Comparison of ENCODE assay signal across 8 cellular contexts in the genomic region with DNA sequence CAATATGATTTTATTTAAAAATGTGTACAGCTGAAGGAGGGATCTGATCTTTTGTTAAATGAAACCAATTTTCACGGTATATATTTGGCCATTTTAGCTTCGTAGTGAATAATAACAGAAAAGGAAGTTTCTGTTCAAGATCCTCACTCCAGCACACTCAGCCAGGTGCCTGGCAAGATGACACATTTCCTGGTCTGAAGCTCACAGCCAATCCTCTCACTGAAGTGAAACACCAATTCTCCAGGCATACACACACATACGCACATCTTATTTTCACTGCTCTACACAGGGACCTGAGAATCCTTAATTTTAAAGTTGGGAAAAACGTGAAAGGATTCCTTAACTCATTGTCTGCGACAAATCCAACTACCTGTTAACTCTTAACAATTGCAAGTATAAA. TPM values are rescaled to one million over a fixed set of nuclear protein-coding genes. Genes with fewer than 3 reads are reported as not detected.
DNase-seq lines count a peak whose midpoint lies in the region; ATAC-seq, FAIRE-seq and TF ChIP-seq lines count a peak whose summit lies in the region.
"Not testable (repeated sequence)": the region's sequence is repeated elsewhere in the genome, so short reads cannot be mapped to it uniquely, and the experiment has no call there.

No MANE protein-coding gene starts in this region.

- not testable (repeated sequence) for H3K79me2 ChIP-seq in mammary epithelial cell (ENCODE audit: insufficient read depth, low read length)

- not testable (repeated sequence) for H3K27me3 ChIP-seq in mammary epithelial cell (ENCODE audit: insufficient read depth, low read length); foreskin keratinocyte; vagina

- ATAC-seq in activated T-cell treated with anti-CD3 and anti-CD28 coated beads, Interleukin-2, amount 50 U/mL, for 72 hours (replicated peaks in 1 of 2); natural killer cell treated with Interleukin-12 subunit alpha and Interleukin-12 subunit beta and Interleukin-15 and Interleukin-18, amount 100 ng/mL, for 72 hours: not testable (repeated sequence)
- ATAC-seq in foreskin keratinocyte, result peak; percentile 35

- not testable (repeated sequence) for H3K9ac ChIP-seq in mammary epithelial cell (ENCODE audit: insufficient read depth, low read length)

- dilution Hi-C loops in mammary epithelial cell (cut with HindIII; ENCODE audit: low sequenced_read_pairs), result not testable (repeated sequence)

- 98% methylated on average over 5 of the region's 5 CpGs for WGBS in mammary epithelial cell (ENCODE audit: low coverage, missing lambda C conversion rate)

- H3K36me3 ChIP-seq in mammary epithelial cell (ENCODE audit: insufficient read depth, low read length), result peaks cover 12% of the 10 kb centered on the region
- H3K36me3 ChIP-seq in vagina, result peaks cover 0 to 24% of the 10 kb centered on the region in 2 donors

- CTCF ChIA-PET in mammary epithelial cell (lab: Charles Lee; ENCODE audit: low non-redundant PET), result not testable (repeated sequence)

- H4K20me1 ChIP-seq in mammary epithelial cell (ENCODE audit: insufficient read depth, low read length), result not testable (repeated sequence)

- TSS peak; percentile 30 for BruUV-seq in mammary epithelial cell (replicated peaks; lab: Mats Ljungman, UMichigan)

- H3K4me1 Mint-ChIP-seq in T-helper 2 cell treated with Interferon-gamma antibody and Interleukin-4, amounts not matched to agents 5 μg/mL and 100 μg/mL, for 36 hours (ENCODE audit: low read depth), result peaks cover 26% of the 10 kb centered on the region
- peaks cover 35% of the 10 kb centered on the region for H3K4me1 Mint-ChIP-seq in activated T-cell treated with anti-CD3 and anti-CD28 coated beads, Interleukin-2, amount 50 U/mL, for 72 hours (ENCODE audit: low read depth)
- peaks cover 17 to 22% of the 10 kb centered on the region in 2 donors for H3K4me1 Mint-ChIP-seq in natural killer cell treated with Interleukin-12 subunit alpha and Interleukin-12 subunit beta and Interleukin-15 and Interleukin-18, amount 100 ng/mL, for 72 hours (ENCODE audit: low read depth in 2 of 2)

- H3K4me3 ChIP-seq in mammary epithelial cell (replicated peaks in 1 of 3; ENCODE audit: insufficient read depth in 1 of 3, low read depth in 2 of 3, low read length in 3 of 3); vagina: not testable (repeated sequence)

- H3K4me1 ChIP-seq in mammary epithelial cell (ENCODE audit: insufficient read depth, low read length) (peaks cover 28% of the 10 kb centered on the region), foreskin keratinocyte (peaks cover 22% of the 10 kb centered on the region), vagina (peaks cover 22% of the 10 kb centered on the region)

- peak overlapping the region; percentile 71 for H3K27ac Mint-ChIP-seq in T-helper 2 cell treated with Interferon-gamma antibody and Interleukin-4, amounts not matched to agents 5 μg/mL and 100 μg/mL, for 36 hours
- peak overlapping the region; percentile 25 for H3K27ac Mint-ChIP-seq in activated T-cell treated with anti-CD3 and anti-CD28 coated beads, Interleukin-2, amount 50 U/mL, for 72 hours
- H3K27ac Mint-ChIP-seq in natural killer cell treated with Interleukin-12 subunit alpha and Interleukin-12 subunit beta and Interleukin-15 and Interleukin-18, amount 100 ng/mL, for 72 hours, result peak overlapping the region; percentile 28 to 58

- intact Hi-C loops in mammary epithelial cell (cut with micrococcal nuclease); vagina (cut with DNase I): not testable (repeated sequence)

- not testable (repeated sequence) for H3K9me3 ChIP-seq in mammary epithelial cell (replicated peaks; ENCODE audit: insufficient read depth, low read length); vagina

- not testable (repeated sequence) for TF ChIP-seq CTCF in mammary epithelial cell (conservative IDR thresholded peaks at IDR 0.05 in 1 of 2, IDR thresholded peaks at IDR 0.05 in 1 of 2; ENCODE audit: extremely low read depth in 1 of 2, insufficient read depth in 1 of 2, low read depth in 1 of 2, low read length in 2 of 2); foreskin keratinocyte (conservative IDR thresholded peaks at IDR 0.05); vagina (IDR thresholded peaks at IDR 0.05)

- H3K4me3 Mint-ChIP-seq in T-helper 2 cell treated with Interferon-gamma antibody and Interleukin-4, amounts not matched to agents 5 μg/mL and 100 μg/mL, for 36 hours, result peak overlapping the region; percentile 30
- peak overlapping the region; percentile 34 to 53 for H3K4me3 Mint-ChIP-seq in activated T-cell treated with anti-CD3 and anti-CD28 coated beads, Interleukin-2, amount 50 U/mL, for 72 hours
- H3K4me3 Mint-ChIP-seq in natural killer cell treated with Interleukin-12 subunit alpha and Interleukin-12 subunit beta and Interleukin-15 and Interleukin-18, amount 100 ng/mL, for 72 hours, result not testable (repeated sequence)

- H3K36me3 Mint-ChIP-seq in T-helper 2 cell treated with Interferon-gamma antibody and Interleukin-4, amounts not matched to agents 5 μg/mL and 100 μg/mL, for 36 hours (ENCODE audit: low read depth), result peaks cover 50% of the 10 kb centered on the region
- peaks cover 11 to 44% of the 10 kb centered on the region in 2 donors for H3K36me3 Mint-ChIP-seq in activated T-cell treated with anti-CD3 and anti-CD28 coated beads, Interleukin-2, amount 50 U/mL, for 72 hours (ENCODE audit: insufficient read depth in 2 of 2)
- peaks cover 25% of the 10 kb centered on the region for H3K36me3 Mint-ChIP-seq in natural killer cell treated with Interleukin-12 subunit alpha and Interleukin-12 subunit beta and Interleukin-15 and Interleukin-18, amount 100 ng/mL, for 72 hours

- not testable (repeated sequence) for H3K27me3 Mint-ChIP-seq in T-helper 2 cell treated with Interferon-gamma antibody and Interleukin-4, amounts not matched to agents 5 μg/mL and 100 μg/mL, for 36 hours (ENCODE audit: low read depth); activated T-cell treated with anti-CD3 and anti-CD28 coated beads, Interleukin-2, amount 50 U/mL, for 72 hours (ENCODE audit: low read depth); natural killer cell treated with Interleukin-12 subunit alpha and Interleukin-12 subunit beta and Interleukin-15 and Interleukin-18, amount 100 ng/mL, for 72 hours

- not testable (repeated sequence) for H3K9me3 Mint-ChIP-seq in T-helper 2 cell treated with Interferon-gamma antibody and Interleukin-4, amounts not matched to agents 5 μg/mL and 100 μg/mL, for 36 hours; activated T-cell treated with anti-CD3 and anti-CD28 coated beads, Interleukin-2, amount 50 U/mL, for 72 hours; natural killer cell treated with Interleukin-12 subunit alpha and Interleukin-12 subunit beta and Interleukin-15 and Interleukin-18, amount 100 ng/mL, for 72 hours

- H3K4me2 ChIP-seq in mammary epithelial cell (ENCODE audit: insufficient read depth, low read depth, low read length), result not testable (repeated sequence)

- in situ Hi-C loops in mammary epithelial cell (cut with MboI; ENCODE audit: low sequenced_read_pairs in 2 of 2), result loop anchor here (5.0 to 10.0 kb wide), 2 partner anchors 113 to 121 kb away; no protein-coding TSS in a partner anchor

- not testable (repeated sequence) for TF ChIP-seq POLR2A in GM12891 (IDR thresholded peaks at IDR 0.05; ENCODE audit: low read depth, low read length); vagina (IDR thresholded peaks at IDR 0.05)

- H2AFZ ChIP-seq in mammary epithelial cell (ENCODE audit: low read depth, low read length), result not testable (repeated sequence)

- peak; percentile 78 for FAIRE-seq in GM12891 (lab: Jason Lieb, UNC)

- DNase-seq in GM12891 (ENCODE audit: insufficient read length, low spot score); T-helper 2 cell treated with Interferon-gamma antibody and Interleukin-4, amounts not matched to agents 5 μg/mL and 100 μg/mL, for 36 hours (ENCODE audit: low spot score); activated T-cell treated with anti-CD3 and anti-CD28 coated beads, Interleukin-2, amount 50 U/mL, for 72 hours; natural killer cell treated with Interleukin-12 subunit alpha and Interleukin-12 subunit beta and Interleukin-15 and Interleukin-18, amount 100 ng/mL, for 72 hours (ENCODE audit: low spot score); vagina (ENCODE audit: extremely low spot score in 2 of 2): not testable (repeated sequence)
- DNase-seq in NCI-H226 (peak; percentile 19), mammary epithelial cell (peak; percentile 41), foreskin keratinocyte (peak in 1 of 2 donors; percentile 64)

- not testable (repeated sequence) for H3K27ac ChIP-seq in mammary epithelial cell (ENCODE audit: insufficient read depth, low read depth, low read length)
- H3K27ac ChIP-seq in foreskin keratinocyte (peak overlapping the region; percentile 41), vagina (peak overlapping the region; percentile 52)

RNA-seq across cellular contexts. Expression of a gene that starts 22.6 kb away (rescaled TPM):
- polyA plus RNA-seq in GM12891 (2012; ENCODE audit: low read depth, missing spikeins), result 13.4 TPM
- 10 to 100 TPM; 16.6 to 17.9 TPM for total RNA-seq in activated T-cell treated with anti-CD3 and anti-CD28 coated beads, Interleukin-2, amount 50 U/mL, for 72 hours
- 10 to 100 TPM; 11.0 to 14.8 TPM for total RNA-seq in mammary epithelial cell
- polyA plus RNA-seq in mammary epithelial cell, result 6.2 TPM
- 4.6 TPM for polyA minus RNA-seq in mammary epithelial cell
- total RNA-seq in foreskin keratinocyte, result 18.6 and 19.9 TPM in 2 replicates
- 10.2 and 11.6 TPM in 2 replicates for polyA plus RNA-seq in foreskin keratinocyte
- 10 to 100 TPM; 18.5 to 18.9 TPM for total RNA-seq in natural killer cell treated with Interleukin-12 subunit alpha and Interleukin-12 subunit beta and Interleukin-15 and Interleukin-18, amount 100 ng/mL, for 72 hours
- 9.8 TPM for total RNA-seq in vagina

RNA-seq across cellular contexts. Expression of a gene that starts 24.4 kb away (rescaled TPM):
- 49.7 TPM for polyA plus RNA-seq in GM12891 (2012; ENCODE audit: low read depth, missing spikeins)
- total RNA-seq in activated T-cell treated with anti-CD3 and anti-CD28 coated beads, Interleukin-2, amount 50 U/mL, for 72 hours, result 100 to 1,000 TPM; 197 to 235 TPM
- total RNA-seq in mammary epithelial cell, result 10 to 100 TPM; 49.5 to 95.0 TPM
- 34.9 TPM for polyA plus RNA-seq in mammary epithelial cell
- 57.2 TPM for polyA minus RNA-seq in mammary epithelial cell
- 66.1 and 72.4 TPM in 2 replicates for total RNA-seq in foreskin keratinocyte
- 29.5 TPM in 2 replicates for polyA plus RNA-seq in foreskin keratinocyte
- 100 to 1,000 TPM in 1 of 2 donors, 10 to 100 TPM in 1; 45.9 to 104 TPM for total RNA-seq in natural killer cell treated with Interleukin-12 subunit alpha and Interleukin-12 subunit beta and Interleukin-15 and Interleukin-18, amount 100 ng/mL, for 72 hours
- 70.0 TPM for total RNA-seq in vagina

RNA-seq across cellular contexts. Expression of a gene that starts 39.7 kb away (rescaled TPM):
- 25.2 TPM for polyA plus RNA-seq in GM12891 (2012; ENCODE audit: low read depth, missing spikeins)
- total RNA-seq in activated T-cell treated with anti-CD3 and anti-CD28 coated beads, Interleukin-2, amount 50 U/mL, for 72 hours, result 10 to 100 TPM; 28.0 to 34.7 TPM
- 100 to 1,000 TPM in 1 of 2 donors, 10 to 100 TPM in 1; 81.8 to 142 TPM for total RNA-seq in mammary epithelial cell
- 83.0 TPM for polyA plus RNA-seq in mammary epithelial cell
- polyA minus RNA-seq in mammary epithelial cell, result 46.2 TPM
- 29.3 and 31.6 TPM in 2 replicates for total RNA-seq in foreskin keratinocyte
- 22.4 and 26.2 TPM in 2 replicates for polyA plus RNA-seq in foreskin keratinocyte
- 10 to 100 TPM; 13.2 to 21.7 TPM for total RNA-seq in natural killer cell treated with Interleukin-12 subunit alpha and Interleukin-12 subunit beta and Interleukin-15 and Interleukin-18, amount 100 ng/mL, for 72 hours
- 69.5 TPM for total RNA-seq in vagina
